ENCODE assay signal across 8 cellular contexts in the genomic region with DNA sequence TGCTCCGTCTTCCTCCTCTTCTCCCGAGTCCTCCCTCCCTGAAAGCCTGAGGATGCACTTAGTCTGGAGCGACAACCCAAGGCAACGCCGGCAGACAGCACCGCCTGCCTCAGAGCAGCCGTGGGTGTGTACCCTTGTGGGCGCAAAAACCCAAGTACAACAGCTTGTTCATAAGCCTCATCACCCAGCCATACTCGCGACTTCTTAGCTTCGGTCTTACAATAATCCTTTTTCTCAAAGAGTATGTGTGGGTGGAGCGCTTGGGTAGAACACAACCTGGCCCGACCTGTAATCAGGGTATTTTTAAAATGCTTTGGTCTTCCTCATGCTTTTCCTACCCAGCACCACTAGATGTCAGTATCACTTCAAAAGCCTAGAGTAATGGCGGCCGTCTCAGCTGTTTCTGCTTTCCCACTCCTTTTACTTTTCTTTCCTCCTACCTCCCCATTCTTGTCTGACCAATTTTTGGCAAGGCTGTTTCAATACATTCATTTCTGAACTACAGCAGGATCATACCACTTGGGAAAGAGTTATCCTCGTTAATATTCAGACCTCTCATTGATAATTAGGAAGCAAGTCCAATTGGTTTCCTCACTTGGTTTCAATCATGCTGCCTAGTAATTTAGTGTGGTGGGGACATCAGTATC.
DNase-seq lines count a peak whose midpoint lies in the region; ATAC-seq and TF ChIP-seq lines count a peak whose summit lies in the region.

No MANE protein-coding gene starts in this region.

- no peaks in the 10 kb centered on the region for H3K36me3 Mint-ChIP-seq in activated CD4-positive, alpha-beta memory T cell treated with anti-CD3 and anti-CD28 coated beads, Interleukin-2, amount 10 ng/mL, durations not matched to agents 7 days and 5 days (ENCODE audit: low read depth)
- no peaks in the 10 kb centered on the region for H3K36me3 Mint-ChIP-seq in endothelial cell (ENCODE audit: low read depth, unreplicated experiment)

- CTCF ChIA-PET in activated CD4-positive, alpha-beta memory T cell treated with anti-CD3 and anti-CD28 coated beads, Interleukin-2, amount 10 ng/mL, durations not matched to agents 7 days and 5 days (lab: Charles Lee) = interaction anchor here (0.7 to 3.7 kb wide), 23 partner anchors 19 to 321 kb away, joined by 3 to 31 read pairs (median 5); a partner anchor contains a TSS

- peak; percentile 94 for DNase-seq in COLO829 (ENCODE audit: low spot score)
- DNase-seq in GM20000 (ENCODE audit: low spot score) = peak; percentile 71
- peak; percentile 54 for DNase-seq in NCI-H748 treated with DMSO at 0.1 percent for 48 hours (lab: John Stamatoyannopoulos, UW)
- peak; percentile 53 for DNase-seq in activated CD4-positive, alpha-beta memory T cell treated with anti-CD3 and anti-CD28 coated beads, Interleukin-2, amount 10 ng/mL, durations not matched to agents 7 days and 5 days
- DNase-seq in endothelial cell (ENCODE audit: low spot score) = peak; percentile 45
- peak; percentile 80 for DNase-seq in midbrain (lab: John Stamatoyannopoulos, UW)
- peak; percentile 16 for DNase-seq in stimulated activated naive CD4-positive, alpha-beta T cell treated with Interleukin-2 at 50 U/mL for 16 hours (lab: John Stamatoyannopoulos, UW)

- ATAC-seq in HG03571 (IDR thresholded peaks at IDR 0.05; ENCODE audit: unreplicated experiment) = peak; percentile 95

- H3K9me3 Mint-ChIP-seq in activated CD4-positive, alpha-beta memory T cell treated with anti-CD3 and anti-CD28 coated beads, Interleukin-2, amount 10 ng/mL, durations not matched to agents 7 days and 5 days = no peaks in the 10 kb centered on the region
- H3K9me3 Mint-ChIP-seq in endothelial cell (ENCODE audit: unreplicated experiment) = no peaks in the 10 kb centered on the region

- TF ChIP-seq CTCF in GM20000 (IDR thresholded peaks at IDR 0.05; ENCODE audit: extremely low read depth, missing control alignments) (peak; percentile 55), endothelial cell (IDR thresholded peaks at IDR 0.05; ENCODE audit: unreplicated experiment) (peak; percentile 84)

- H3K27ac Mint-ChIP-seq in activated CD4-positive, alpha-beta memory T cell treated with anti-CD3 and anti-CD28 coated beads, Interleukin-2, amount 10 ng/mL, durations not matched to agents 7 days and 5 days = peak overlapping the region; percentile 1
- H3K27ac Mint-ChIP-seq in endothelial cell (ENCODE audit: unreplicated experiment) = no peak overlapping the region

- no peaks in the 10 kb centered on the region for H3K27me3 Mint-ChIP-seq in activated CD4-positive, alpha-beta memory T cell treated with anti-CD3 and anti-CD28 coated beads, Interleukin-2, amount 10 ng/mL, durations not matched to agents 7 days and 5 days
- no peaks in the 10 kb centered on the region for H3K27me3 Mint-ChIP-seq in endothelial cell (ENCODE audit: unreplicated experiment)

- POLR2A ChIA-PET in activated CD4-positive, alpha-beta memory T cell treated with anti-CD3 and anti-CD28 coated beads, Interleukin-2, amount 10 ng/mL, durations not matched to agents 7 days and 5 days (lab: Charles Lee) = interaction anchor here (0.7 to 1.2 kb wide), 4 partner anchors 56 to 321 kb away, joined by 3 read pairs; a partner anchor contains a TSS

- peaks cover 11% of the 10 kb centered on the region for H3K4me1 Mint-ChIP-seq in activated CD4-positive, alpha-beta memory T cell treated with anti-CD3 and anti-CD28 coated beads, Interleukin-2, amount 10 ng/mL, durations not matched to agents 7 days and 5 days
- peaks cover 13% of the 10 kb centered on the region for H3K4me1 Mint-ChIP-seq in endothelial cell (ENCODE audit: unreplicated experiment)

- peak overlapping the region; percentile 53 for H3K4me3 Mint-ChIP-seq in activated CD4-positive, alpha-beta memory T cell treated with anti-CD3 and anti-CD28 coated beads, Interleukin-2, amount 10 ng/mL, durations not matched to agents 7 days and 5 days
- peak overlapping the region; percentile 6 for H3K4me3 Mint-ChIP-seq in endothelial cell (ENCODE audit: unreplicated experiment)

Comparison
In these comparisons a context has a peak if more than half of its experiments do, and no peak if none do; other contexts are left out.
1. Peak in every context shown above with its lines: DNase-seq and ATAC-seq.
2. DNase-seq: peak in every context shown above with its lines; median percentile 94 in COLO829; 80 in midbrain; 71 in GM20000; 54 in NCI-H748 treated with DMSO at 0.1 percent for 48 hours; 53 in activated CD4-positive, alpha-beta memory T cell treated with anti-CD3 and anti-CD28 coated beads, Interleukin-2, amount 10 ng/mL, durations not matched to agents 7 days and 5 days; 45 in endothelial cell; 16 in stimulated activated naive CD4-positive, alpha-beta T cell treated with Interleukin-2 at 50 U/mL for 16 hours.